ENCODE assay signal across 1 cellular context in genomic region chr11:47308050-47308823, GRCh38.
TF ChIP-seq lines count a peak whose summit lies in the region.

No MANE protein-coding gene starts in this region.

TF ChIP-seq in GM23338, 12 proteins besides CTCF, POLR2A, EP300 and RAD21:
- TF ChIP-seq NANOG (IDR thresholded peaks at IDR 0.05; ENCODE audit: borderline replicate concordance) (no peak), ZNF462 (CRISPR knock-in tag; IDR thresholded peaks at IDR 0.05) (no peak), STAT1 (IDR thresholded peaks at IDR 0.05; ENCODE audit: unreplicated experiment) (no peak), ZNF114 (CRISPR knock-in tag; IDR thresholded peaks at IDR 0.05) (no peak), JUNB (IDR thresholded peaks at IDR 0.05; ENCODE audit: unreplicated experiment) (no peak), CREB1 (CRISPR knock-in tag; IDR thresholded peaks at IDR 0.05; ENCODE audit: low read depth) (no peak), POLR2AphosphoS5 (IDR thresholded peaks at IDR 0.05; ENCODE audit: low read depth) (no peak), EZH2phosphoT487 (IDR thresholded peaks at IDR 0.05; ENCODE audit: unreplicated experiment) (no peak), ETS1 (IDR thresholded peaks at IDR 0.05) (no peak), ZNF331 (CRISPR knock-in tag; IDR thresholded peaks at IDR 0.05; ENCODE audit: low read depth) (no peak), REST (IDR thresholded peaks at IDR 0.05; ENCODE audit: unreplicated experiment) (no peak), EZH2 (IDR thresholded peaks at IDR 0.05; ENCODE audit: low read depth, unreplicated experiment) (no peak)
